1 cellular context compared by ENCODE assay signal in the genomic region with DNA sequence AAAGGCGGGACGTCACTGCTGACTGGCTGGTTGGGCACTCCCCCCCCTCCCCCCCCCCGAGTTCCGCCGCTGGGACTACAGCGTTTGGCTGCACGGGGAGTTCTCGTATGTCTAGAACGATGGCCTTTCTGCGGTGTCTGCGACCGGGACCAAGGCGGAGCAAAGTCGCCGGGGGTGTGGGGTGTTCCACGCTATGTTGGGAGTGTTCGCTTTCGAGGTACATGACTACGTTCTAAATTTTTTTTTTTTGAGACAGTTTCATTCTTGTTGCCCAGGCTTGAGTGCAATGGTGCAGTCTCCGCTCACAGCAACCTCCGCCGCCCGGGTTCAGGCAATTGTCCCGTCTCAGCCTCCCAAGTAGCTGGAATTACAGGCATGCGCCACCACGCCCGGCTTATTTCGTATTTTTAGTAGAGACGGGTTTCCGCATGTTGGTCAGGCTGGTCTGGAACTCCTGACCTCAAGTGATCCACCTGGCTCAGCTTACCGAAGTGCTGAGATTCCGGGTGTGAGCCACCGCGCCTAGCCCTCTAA.
TF ChIP-seq lines count a peak whose summit lies in the region.

No MANE protein-coding gene starts in this region.

TF ChIP-seq in H1, 55 proteins besides CTCF, POLR2A, EP300 and RAD21:
- TF ChIP-seq YY1 (IDR thresholded peaks at IDR 0.05; ENCODE audit: low read depth, low read length) (no peak), CHD2 (IDR thresholded peaks at IDR 0.05; ENCODE audit: low read length) (peak; percentile 13; the same call in 1 of the 2 replicates), RBBP5 (IDR thresholded peaks at IDR 0.05; ENCODE audit: borderline replicate concordance, low read depth, low read length) (peak; percentile 53), PHF8 (conservative IDR thresholded peaks at IDR 0.05; ENCODE audit: low read depth, low read length) (peak; percentile 40; the same call in 1 of the 2 replicates), SIN3A (conservative IDR thresholded peaks at IDR 0.05 in 1 of 2, IDR thresholded peaks at IDR 0.05 in 1 of 2; ENCODE audit: low read depth in 1 of 2, low read length in 2 of 2) (no peak), NANOG (IDR thresholded peaks at IDR 0.05; ENCODE audit: insufficient read depth, low read depth, low read length, poor library complexity, severe bottlenecking) (no peak), KDM4A (IDR thresholded peaks at IDR 0.05; ENCODE audit: low read depth, low read length, severe bottlenecking) (peak; percentile 4), TAF7 (optimal IDR thresholded peaks at IDR 0.05; ENCODE audit: borderline replicate concordance, low read depth, low read length) (peak; percentile 51), CBX5 (IDR thresholded peaks at IDR 0.05; ENCODE audit: low read depth, low read length) (no peak), SP1 (IDR thresholded peaks at IDR 0.05; ENCODE audit: low read depth, low read length) (no peak; the same call in 1 of the 2 replicates), HDAC2 (IDR thresholded peaks at IDR 0.05; ENCODE audit: borderline replicate concordance in 1 of 2, low read depth in 2 of 2, low read length in 2 of 2) (peak in 1 of 2 experiments; percentile 20; a peak in 1 of 4 replicates)
- TF ChIP-seq, protein P1, sequence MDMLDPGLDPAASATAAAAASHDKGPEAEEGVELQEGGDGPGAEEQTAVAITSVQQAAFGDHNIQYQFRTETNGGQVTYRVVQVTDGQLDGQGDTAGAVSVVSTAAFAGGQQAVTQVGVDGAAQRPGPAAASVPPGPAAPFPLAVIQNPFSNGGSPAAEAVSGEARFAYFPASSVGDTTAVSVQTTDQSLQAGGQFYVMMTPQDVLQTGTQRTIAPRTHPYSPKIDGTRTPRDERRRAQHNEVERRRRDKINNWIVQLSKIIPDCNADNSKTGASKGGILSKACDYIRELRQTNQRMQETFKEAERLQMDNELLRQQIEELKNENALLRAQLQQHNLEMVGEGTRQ (IDR thresholded peaks at IDR 0.05; ENCODE audit: low read length), result no peak
TF ChIP-seq in H1: peak in this region for 6.
